Comparison of ENCODE assay signal across 12 cellular contexts in the genomic region with DNA sequence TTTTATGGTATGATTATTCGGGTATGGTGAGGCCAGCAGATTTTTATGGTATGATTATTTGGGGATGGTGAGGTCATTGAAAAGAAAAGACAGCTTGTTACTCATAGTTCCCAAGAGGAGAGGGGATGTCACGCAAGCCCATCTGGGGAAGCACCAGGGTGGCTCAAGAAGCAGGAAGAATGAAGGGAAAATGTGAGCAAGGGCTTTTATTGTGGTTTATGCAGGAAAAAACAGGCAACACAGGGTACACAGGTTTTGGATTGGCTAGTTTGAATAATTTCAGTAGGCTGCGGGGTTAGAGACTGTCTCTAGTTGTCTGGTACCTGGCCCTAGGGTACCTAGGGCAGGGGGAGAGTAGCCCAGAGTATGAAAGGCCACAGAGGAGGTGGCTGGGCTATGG. TPM values are rescaled to one million over a fixed set of nuclear protein-coding genes. Genes with fewer than 3 reads are reported as not detected.
DNase-seq lines count a peak whose midpoint lies in the region; ATAC-seq lines count a peak whose summit lies in the region.
"Had no signal": no experiment of that assay in that cellular context is flagged by ENCODE, and none has a peak within 500 bp of the region (broad histone marks: within the 10 kb centered on the region; RNA-seq: fewer than 3 reads in every experiment).

No MANE protein-coding gene starts in this region.

- H3K27me3 ChIP-seq in ACC112 (ENCODE audit: insufficient read depth, low read length) = no peaks in the 10 kb centered on the region
- H3K27me3 ChIP-seq: upper lobe of right lung had no signal

- peak overlapping the region; percentile 97 for H3K27ac ChIP-seq in ACC112 (ENCODE audit: low read depth, low read length)
- H3K27ac ChIP-seq: upper lobe of right lung had no signal

- H3K27ac Mint-ChIP-seq in activated T-helper 17 cell treated with anti-CD3 and anti-CD28 coated beads, Interleukin-2, amount 50 U/mL, for 72 hours = peak overlapping the region; percentile 91
- H3K27ac Mint-ChIP-seq: memory B cell had no signal

- H3K79me2 ChIP-seq in ACC112 (ENCODE audit: control insufficient read depth, insufficient read depth, low read length, unreplicated experiment) = no peaks in the 10 kb centered on the region

- peaks cover 59% of the 10 kb centered on the region for H3K36me3 Mint-ChIP-seq in activated T-helper 17 cell treated with anti-CD3 and anti-CD28 coated beads, Interleukin-2, amount 50 U/mL, for 72 hours (ENCODE audit: low read depth)

- DNase-seq in EH (ENCODE audit: low read depth) (peak; percentile 88), glomerular visceral epithelial cell (ENCODE audit: extremely low spot score) (peak; percentile 92), sciatic nerve (ENCODE audit: low spot score) (no peak), NCI-H2196 treated with DMSO at 0.1 percent for 48 hours (lab: John Stamatoyannopoulos, UW; ENCODE audit: unreplicated experiment) (no peak), NCI-H2107 treated with DMSO at 0.1 percent for 48 hours (lab: John Stamatoyannopoulos, UW; ENCODE audit: unreplicated experiment) (no peak)
- DNase-seq: DMS153, Kasumi-1, upper lobe of right lung had no signal

- H3K9me3 Mint-ChIP-seq in activated T-helper 17 cell treated with anti-CD3 and anti-CD28 coated beads, Interleukin-2, amount 50 U/mL, for 72 hours = no peaks in the 10 kb centered on the region

- H3K36me3 ChIP-seq in ACC112 (ENCODE audit: insufficient read depth, low read length) = peaks cover 39% of the 10 kb centered on the region

- peaks cover 48% of the 10 kb centered on the region for H3K4me1 ChIP-seq in ACC112 (ENCODE audit: control insufficient read depth, insufficient read depth, low read length, unreplicated experiment)

- H3K27me3 Mint-ChIP-seq in activated T-helper 17 cell treated with anti-CD3 and anti-CD28 coated beads, Interleukin-2, amount 50 U/mL, for 72 hours = no peaks in the 10 kb centered on the region
- H3K27me3 Mint-ChIP-seq: memory B cell had no signal

- H3K4me3 ChIP-seq in ACC112 (ENCODE audit: low read depth, low read length) = peak overlapping the region; percentile 9; the same call in 1 of the 2 replicates
- H3K4me3 ChIP-seq: upper lobe of right lung had no signal

- H3K4me1 Mint-ChIP-seq in activated T-helper 17 cell treated with anti-CD3 and anti-CD28 coated beads, Interleukin-2, amount 50 U/mL, for 72 hours = peaks cover 9% of the 10 kb centered on the region
- H3K4me1 Mint-ChIP-seq: memory B cell had no signal

- H2AFZ ChIP-seq in ACC112 (ENCODE audit: low read length, unreplicated experiment) = no peak overlapping the region

- intact Hi-C loops in sciatic nerve (cut with DNase I) = no loop called here

- H3K4me3 Mint-ChIP-seq in activated T-helper 17 cell treated with anti-CD3 and anti-CD28 coated beads, Interleukin-2, amount 50 U/mL, for 72 hours = peak overlapping the region; percentile 47
- H3K4me3 Mint-ChIP-seq: memory B cell had no signal

- ATAC-seq in activated T-helper 17 cell treated with anti-CD3 and anti-CD28 coated beads, Interleukin-2, amount 50 U/mL, for 72 hours (replicated peaks) = peak; percentile 90
- no peak for ATAC-seq in GM18861 (IDR thresholded peaks at IDR 0.05; ENCODE audit: unreplicated experiment)
- no peak for ATAC-seq in sciatic nerve
- ATAC-seq: upper lobe of right lung had no signal

RNA-seq across cellular contexts. Expression of gene DGKI, which starts 26.8 kb away (rescaled TPM):
- total RNA-seq in activated T-helper 17 cell treated with anti-CD3 and anti-CD28 coated beads, Interleukin-2, amount 50 U/mL, for 72 hours = 1 to 10 TPM; 2.0 to 9.2 TPM
- 2.3 TPM for total RNA-seq in sciatic nerve

Comparison
In these comparisons a context has a peak if more than half of its experiments do, and no peak if none do; other contexts are left out.
1. DNase-seq: peak in EH (single experiment) and glomerular visceral epithelial cell (single experiment); none in sciatic nerve (single experiment), NCI-H2196 treated with DMSO at 0.1 percent for 48 hours (single experiment) and NCI-H2107 treated with DMSO at 0.1 percent for 48 hours (single experiment).